In genomic region chr2:135256531-135257258, GRCh38 we compare ENCODE assay signal across 19 cellular contexts.
DNase-seq lines count a peak whose midpoint lies in the region; ATAC-seq and TF ChIP-seq lines count a peak whose summit lies in the region.
"Had no signal": no experiment of that assay in that cellular context is flagged by ENCODE, and none has a peak within 500 bp of the region (broad histone marks: within the 10 kb centered on the region; RNA-seq: fewer than 3 reads in every experiment).

No MANE protein-coding gene starts in this region.

- TF ChIP-seq CTCF in fibroblast of lung (conservative IDR thresholded peaks at IDR 0.05 in 1 of 2, IDR thresholded peaks at IDR 0.05 in 1 of 2; ENCODE audit: low read depth in 1 of 2, low read length in 2 of 2), result no peak

- H3K27me3 ChIP-seq in GM23248 (replicated peaks; ENCODE audit: insufficient read depth) (no peaks in the 10 kb centered on the region), fibroblast of lung (ENCODE audit: control insufficient read depth, insufficient read depth, low read length) (no peaks in the 10 kb centered on the region)
- H3K27me3 ChIP-seq: gastrocnemius medialis had no signal

- H3F3A ChIP-seq in GM23248 (ENCODE audit: insufficient read depth), result peaks cover 11% of the 10 kb centered on the region

- DNase-seq in GM23248 (peak; percentile 63), RPMI7951 (ENCODE audit: low read depth) (peak; percentile 13), fibroblast of lung (ENCODE audit: low read depth in 2 of 2) (peak; percentile 31 to 71), skeletal muscle cell (ENCODE audit: low read depth) (peak; percentile 31), NCI-H1048 (lab: John Stamatoyannopoulos, UW) (no peak), NCI-H1930 (lab: John Stamatoyannopoulos, UW) (no peak)
- DNase-seq: activated CD8-positive, alpha-beta memory T cell treated with anti-CD3 and anti-CD28 coated beads, Interleukin-2, amount 10 ng/mL, durations not matched to agents 7 days and 5 days; activated effector memory CD4-positive, alpha-beta T cell treated with anti-CD3 and anti-CD28 coated beads, Interleukin-2, amount 50 U/mL, for 16 hours; amniotic stem cell; Caco-2; effector memory CD4-positive, alpha-beta T cell; gastrocnemius medialis; NCI-H1105 treated with DMSO at 0.1 percent for 48 hours; NCI-H82; right cardiac atrium; stimulated activated naive CD8-positive, alpha-beta T cell treated with anti-CD3 and anti-CD28 coated beads, Interleukin-15, Interleukin-2, amounts not matched to agents 100 U/mL and 50 U/mL, for 24 hours had no signal

- H3K9ac ChIP-seq in GM23248, result no peak overlapping the region
- no peak overlapping the region for H3K9ac ChIP-seq in fibroblast of lung (ENCODE audit: insufficient read depth, low read length)

- 80 to 94% methylated on average over 3 of the region's 3 CpGs for WGBS in GM23248 (ENCODE audit: low coverage in 1 of 2, low lambda C conversion rate in 2 of 2, missing lambda C conversion rate in 2 of 2), 2 experiments

- no peaks in the 10 kb centered on the region for H3K9me2 ChIP-seq in GM23248 (ENCODE audit: insufficient read depth)

- H3K27ac ChIP-seq in GM23248 (peak overlapping the region; percentile 15; the same call in 1 of the 2 replicates), fibroblast of lung (ENCODE audit: insufficient read depth, low read length) (peak overlapping the region; percentile 49)
- H3K27ac ChIP-seq: gastrocnemius medialis had no signal

- in situ Hi-C loops in GM23248 (cut with MboI), result no loop called here

- no peaks in the 10 kb centered on the region for H3K36me3 ChIP-seq in GM23248 (ENCODE audit: low read depth)
- no peaks in the 10 kb centered on the region for H3K36me3 ChIP-seq in fibroblast of lung (ENCODE audit: control insufficient read depth, insufficient read depth, low read length)
- H3K36me3 ChIP-seq: gastrocnemius medialis, HAP-1 had no signal

- no peak overlapping the region for H3K4me2 ChIP-seq in GM23248 (ENCODE audit: unreplicated experiment)
- no peak overlapping the region for H3K4me2 ChIP-seq in fibroblast of lung (ENCODE audit: extremely low read depth, insufficient read depth, low read length)

- H3K4me1 ChIP-seq in GM23248 (ENCODE audit: insufficient read depth), result peaks cover 14% of the 10 kb centered on the region
- peaks cover 8% of the 10 kb centered on the region for H3K4me1 ChIP-seq in fibroblast of lung (ENCODE audit: control insufficient read depth, extremely low read depth, insufficient read depth, low read length)
- H3K4me1 ChIP-seq: Caco-2, gastrocnemius medialis had no signal

- H4K20me1 ChIP-seq in GM23248 (ENCODE audit: insufficient read depth), result no peaks in the 10 kb centered on the region
- no peaks in the 10 kb centered on the region for H4K20me1 ChIP-seq in fibroblast of lung (ENCODE audit: control insufficient read depth, extremely low read depth, insufficient read depth, low read length)

- H2AFZ ChIP-seq in GM23248 (no peak overlapping the region), fibroblast of lung (ENCODE audit: low read length) (no peak overlapping the region)

- no peaks in the 10 kb centered on the region for H3K79me2 ChIP-seq in GM23248 (ENCODE audit: insufficient read depth)
- no peaks in the 10 kb centered on the region for H3K79me2 ChIP-seq in fibroblast of lung (ENCODE audit: control insufficient read depth, insufficient read depth, low read length)

- H3K9me3 ChIP-seq in GM23248 (ENCODE audit: low read depth) (no peaks in the 10 kb centered on the region), fibroblast of lung (ENCODE audit: control insufficient read depth, insufficient read depth, low read depth, low read length) (no peaks in the 10 kb centered on the region)
- H3K9me3 ChIP-seq: Caco-2, gastrocnemius medialis, HAP-1 had no signal

- H3K4me3 ChIP-seq in GM23248, result no peak overlapping the region
- H3K4me3 ChIP-seq in fibroblast of lung (replicated peaks in 1 of 4; ENCODE audit: control extremely low read depth in 1 of 4, insufficient read depth in 1 of 4, low read depth in 3 of 4, low read length in 4 of 4), result no peak overlapping the region
- no peak overlapping the region for H3K4me3 ChIP-seq in skeletal muscle cell (ENCODE audit: low read depth, low read length)
- H3K4me3 ChIP-seq: gastrocnemius medialis, HAP-1 had no signal

- ATAC-seq in GM18498 (IDR thresholded peaks at IDR 0.05; ENCODE audit: unreplicated experiment), result no peak
- ATAC-seq: activated CD8-positive, alpha-beta memory T cell treated with anti-CD3 and anti-CD28 coated beads, Interleukin-2, amount 10 ng/mL, durations not matched to agents 7 days and 5 days; gastrocnemius medialis; left lobe of liver; right cardiac atrium; stimulated activated naive CD8-positive, alpha-beta T cell treated with anti-CD3 and anti-CD28 coated beads, Interleukin-15, Interleukin-2, amounts not matched to agents 100 U/mL and 50 U/mL, for 24 hours had no signal

Comparison
In these comparisons a context has a peak if more than half of its experiments do, and no peak if none do; other contexts are left out.
1. DNase-seq: peak in GM23248 (single experiment), RPMI7951 (single experiment), fibroblast of lung (2 of 2) and skeletal muscle cell (single experiment); none in NCI-H1048 (single experiment) and NCI-H1930 (0 of 2).